ENCODE assay signal across 15 cellular contexts in the genomic region with DNA sequence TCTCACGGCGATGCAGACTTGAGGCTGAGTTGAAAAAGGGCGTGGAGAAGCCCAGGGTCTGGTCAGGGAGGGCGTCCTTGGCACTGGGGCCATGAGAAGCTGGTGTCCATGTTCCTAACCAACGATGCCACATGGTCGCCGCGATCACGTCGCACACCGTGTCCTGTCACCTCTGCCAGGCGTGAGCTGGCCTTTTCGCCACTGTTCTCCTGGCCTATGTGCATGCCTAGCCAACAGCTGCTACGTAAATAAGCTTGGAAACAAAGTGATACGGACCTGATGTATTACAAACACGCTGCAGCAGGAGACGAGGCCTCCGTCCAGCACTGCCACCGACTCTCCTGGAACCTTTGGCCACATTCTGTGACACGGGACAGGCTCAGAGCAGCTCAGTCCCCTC. TPM values are rescaled to one million over a fixed set of nuclear protein-coding genes. Genes with fewer than 3 reads are reported as not detected.
"Had no signal": no experiment of that assay in that cellular context is flagged by ENCODE, and none has a peak within 500 bp of the region (broad histone marks: within the 10 kb centered on the region; RNA-seq: fewer than 3 reads in every experiment).

No MANE protein-coding gene starts in this region.

- DNase-seq: activated B cell treated with CpG ODN at 0.5 μM for 24 hours; activated CD4-positive, alpha-beta T cell treated with anti-CD3 and anti-CD28 coated beads, Interleukin-2, amount 10 ng/mL, durations not matched to agents 7 days and 5 days; activated effector memory CD4-positive, alpha-beta T cell treated with Interleukin-2 at 50 U/mL for 16 hours; activated T-cell treated with anti-CD3 and anti-CD28 coated beads for 4 hours; glutamatergic neuron; stimulated activated CD4-positive, alpha-beta T cell treated with anti-CD3 and anti-CD28 coated beads, Interleukin-2, amount 100 ng/mL, for 24 hours; stimulated activated naive CD4-positive, alpha-beta T cell treated with Interleukin-2 at 50 U/mL for 16 hours; testis had no signal

- H3K27me3 ChIP-seq: body of pancreas, right atrium auricular region, testis had no signal

- H3K9me3 Mint-ChIP-seq: activated B cell treated with CpG ODN at 0.5 μM for 24 hours; activated CD4-positive, alpha-beta T cell treated with anti-CD3 and anti-CD28 coated beads, Interleukin-2, amount 10 ng/mL, durations not matched to agents 7 days and 5 days; activated naive CD4-positive, alpha-beta T cell treated with anti-CD3 and anti-CD28 coated beads, Interleukin-2, amount 50 U/mL, for 24 hours; T-helper 1 cell treated with Interleukin-12 subunit alpha and Interleukin-12 subunit beta and Interleukin-4 antibody, amounts not matched to agents 30 μg/mL and 1 μg/mL, for 36 hours had no signal

- H3K4me3 ChIP-seq: body of pancreas, right atrium auricular region, testis had no signal

- H3K4me1 ChIP-seq: right atrium auricular region had no signal

- H3K4me1 Mint-ChIP-seq: activated B cell treated with CpG ODN at 0.5 μM for 24 hours; activated CD4-positive, alpha-beta T cell treated with anti-CD3 and anti-CD28 coated beads, Interleukin-2, amount 10 ng/mL, durations not matched to agents 7 days and 5 days; activated naive CD4-positive, alpha-beta T cell treated with anti-CD3 and anti-CD28 coated beads, Interleukin-2, amount 50 U/mL, for 24 hours had no signal

- H3K4me3 Mint-ChIP-seq: activated B cell treated with CpG ODN at 0.5 μM for 24 hours; activated CD4-positive, alpha-beta T cell treated with anti-CD3 and anti-CD28 coated beads, Interleukin-2, amount 10 ng/mL, durations not matched to agents 7 days and 5 days; activated naive CD4-positive, alpha-beta T cell treated with anti-CD3 and anti-CD28 coated beads, Interleukin-2, amount 50 U/mL, for 24 hours; T-helper 1 cell treated with Interleukin-12 subunit alpha and Interleukin-12 subunit beta and Interleukin-4 antibody, amounts not matched to agents 30 μg/mL and 1 μg/mL, for 36 hours had no signal

- H3K27ac Mint-ChIP-seq: activated B cell treated with CpG ODN at 0.5 μM for 24 hours; activated CD4-positive, alpha-beta T cell treated with anti-CD3 and anti-CD28 coated beads, Interleukin-2, amount 10 ng/mL, durations not matched to agents 7 days and 5 days; activated naive CD4-positive, alpha-beta T cell treated with anti-CD3 and anti-CD28 coated beads, Interleukin-2, amount 50 U/mL, for 24 hours; T-helper 1 cell treated with Interleukin-12 subunit alpha and Interleukin-12 subunit beta and Interleukin-4 antibody, amounts not matched to agents 30 μg/mL and 1 μg/mL, for 36 hours had no signal

- H3K36me3 Mint-ChIP-seq: activated naive CD4-positive, alpha-beta T cell treated with anti-CD3 and anti-CD28 coated beads, Interleukin-2, amount 50 U/mL, for 24 hours had no signal

- H3K27ac ChIP-seq: body of pancreas, right atrium auricular region, testis had no signal

- H3K27me3 Mint-ChIP-seq: activated CD4-positive, alpha-beta T cell treated with anti-CD3 and anti-CD28 coated beads, Interleukin-2, amount 10 ng/mL, durations not matched to agents 7 days and 5 days had no signal

- H3K9me3 ChIP-seq: body of pancreas, right atrium auricular region, testis had no signal

RNA-seq across cellular contexts. Expression of gene KIF25, which starts 22.0 kb away (rescaled TPM):
- total RNA-seq: activated B cell treated with CpG ODN at 0.5 μM for 24 hours; activated CD4-positive, alpha-beta T cell treated with anti-CD3 and anti-CD28 coated beads, Interleukin-2, amount 10 ng/mL, durations not matched to agents 7 days and 5 days; activated CD8-positive, alpha-beta memory T cell treated with anti-CD3 and anti-CD28 coated beads for 36 hours; dermis blood vessel endothelial cell; right atrium auricular region; urinary bladder had no signal
